Comparison of ENCODE assay signal across 1 cellular context in the genomic region with DNA sequence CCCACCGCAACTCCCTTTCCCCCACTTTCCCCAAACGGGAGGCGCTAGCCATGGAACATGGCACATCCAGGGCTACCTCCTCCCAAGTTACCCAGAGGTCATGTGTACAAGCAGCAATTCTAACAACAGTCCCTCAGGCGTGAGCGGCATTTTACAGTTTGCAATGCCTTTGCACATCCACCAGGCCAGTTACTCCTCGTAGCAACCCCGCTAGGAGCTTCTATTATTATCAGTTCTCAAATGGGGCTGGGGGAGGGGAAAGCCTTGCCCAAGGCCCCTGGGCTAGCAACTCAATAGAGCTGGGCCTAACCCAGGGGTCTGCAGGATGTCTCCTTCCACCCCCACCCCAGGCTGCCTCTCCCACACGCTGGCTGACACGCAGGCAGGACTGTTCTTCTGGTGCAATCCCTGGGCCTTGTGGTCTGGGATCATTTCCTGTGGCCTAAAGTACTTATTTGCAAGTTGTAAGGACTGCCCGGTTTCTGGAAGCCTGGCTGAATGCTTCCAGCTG.
TF ChIP-seq lines count a peak whose summit lies in the region.

No MANE protein-coding gene starts in this region.

TF ChIP-seq in H1, 55 proteins besides CTCF, POLR2A, EP300 and RAD21:
- TF ChIP-seq NRF1 (IDR thresholded peaks at IDR 0.05; ENCODE audit: low read depth, low read length), result no peak
- peak; percentile 69 for TF ChIP-seq ASH2L (IDR thresholded peaks at IDR 0.05; ENCODE audit: low read length)
TF ChIP-seq in H1: peak in this region for 1.
